Comparison of ENCODE assay signal across 18 cellular contexts in genomic region chr6:40054602-40055001, GRCh38.
DNase-seq lines count a peak whose midpoint lies in the region; ATAC-seq and TF ChIP-seq lines count a peak whose summit lies in the region.
"Had no signal": no experiment of that assay in that cellular context is flagged by ENCODE, and none has a peak within 500 bp of the region (broad histone marks: within the 10 kb centered on the region; RNA-seq: fewer than 3 reads in every experiment).

No MANE protein-coding gene starts in this region.

- H3K4me3 ChIP-seq in mammary epithelial cell (replicated peaks in 1 of 3; ENCODE audit: insufficient read depth in 1 of 3, low read depth in 2 of 3, low read length in 3 of 3), result no peak overlapping the region
- H3K4me3 ChIP-seq in epithelial cell of proximal tubule (ENCODE audit: low read depth, low read length), result no peak overlapping the region
- no peak overlapping the region for H3K4me3 ChIP-seq in thoracic aorta
- H3K4me3 ChIP-seq in brain microvascular endothelial cell (ENCODE audit: low read depth, low read length), result no peak overlapping the region
- H3K4me3 ChIP-seq: BLaER1 treated with 17β-estradiol and CSF1 and Interleukin-3, amounts not matched to agents 10 nM and 100 nM; GM23248 had no signal

- peaks cover 25% of the 10 kb centered on the region for H3K9me3 Mint-ChIP-seq in MCF 10A (ENCODE audit: unreplicated experiment)

- H3K36me3 Mint-ChIP-seq in MCF 10A (ENCODE audit: insufficient read depth, unreplicated experiment), result no peaks in the 10 kb centered on the region
- H3K36me3 Mint-ChIP-seq: CD4-positive, CD25-positive, alpha-beta regulatory T cell had no signal

- no peak overlapping the region for H2AFZ ChIP-seq in mammary epithelial cell (ENCODE audit: low read depth, low read length)
- H2AFZ ChIP-seq: GM23248 had no signal

- H3K27me3 ChIP-seq in mammary epithelial cell (ENCODE audit: insufficient read depth, low read length), result no peaks in the 10 kb centered on the region
- H3K27me3 ChIP-seq in thoracic aorta (replicated peaks; ENCODE audit: insufficient read depth), result no peaks in the 10 kb centered on the region
- H3K27me3 ChIP-seq in brain microvascular endothelial cell (replicated peaks), result no peaks in the 10 kb centered on the region
- H3K27me3 ChIP-seq: BLaER1 treated with 17β-estradiol and CSF1 and Interleukin-3, amounts not matched to agents 10 nM and 100 nM had no signal

- H3K9ac ChIP-seq in mammary epithelial cell (ENCODE audit: insufficient read depth, low read length), result no peak overlapping the region
- H3K9ac ChIP-seq: BLaER1 treated with 17β-estradiol and CSF1 and Interleukin-3, amounts not matched to agents 10 nM and 100 nM; GM23248 had no signal

- H3K27ac Mint-ChIP-seq in MCF 10A (ENCODE audit: low read depth, unreplicated experiment), result no peak overlapping the region
- H3K27ac Mint-ChIP-seq: CD4-positive, CD25-positive, alpha-beta regulatory T cell had no signal

- no peak for TF ChIP-seq CTCF in mammary epithelial cell (conservative IDR thresholded peaks at IDR 0.05 in 1 of 2, IDR thresholded peaks at IDR 0.05 in 1 of 2; ENCODE audit: extremely low read depth in 1 of 2, insufficient read depth in 1 of 2, low read depth in 1 of 2, low read length in 2 of 2)
- TF ChIP-seq CTCF in MCF 10A (IDR thresholded peaks at IDR 0.05; ENCODE audit: unreplicated experiment), result no peak
- TF ChIP-seq CTCF in epithelial cell of proximal tubule (conservative IDR thresholded peaks at IDR 0.05; ENCODE audit: low read depth, low read length), result no peak
- no peak for TF ChIP-seq CTCF in thoracic aorta (IDR thresholded peaks at IDR 0.05)
- no peak for TF ChIP-seq CTCF in brain microvascular endothelial cell (IDR thresholded peaks at IDR 0.05; ENCODE audit: low read depth, low read length, missing control alignments)

- intact Hi-C loops in mammary epithelial cell (cut with micrococcal nuclease) (no loop called here), MCF 10A (cut with micrococcal nuclease) (no loop called here)

- in situ Hi-C loops in mammary epithelial cell (cut with MboI; ENCODE audit: low sequenced_read_pairs in 2 of 2) (no loop called here), brain microvascular endothelial cell (cut with HindIII; ENCODE audit: low pct_ligation_motif_present, low sequenced_read_pairs) (no loop called here)

- H3K27ac ChIP-seq in mammary epithelial cell (ENCODE audit: insufficient read depth, low read depth, low read length) (no peak overlapping the region), thoracic aorta (no peak overlapping the region), brain microvascular endothelial cell (no peak overlapping the region)
- H3K27ac ChIP-seq: BLaER1 treated with 17β-estradiol and CSF1 and Interleukin-3, amounts not matched to agents 10 nM and 100 nM; GM23248; HL-60 had no signal

- H3K36me3 ChIP-seq in mammary epithelial cell (ENCODE audit: insufficient read depth, low read length), result no peaks in the 10 kb centered on the region
- no peaks in the 10 kb centered on the region for H3K36me3 ChIP-seq in thoracic aorta
- no peaks in the 10 kb centered on the region for H3K36me3 ChIP-seq in brain microvascular endothelial cell (replicated peaks)
- H3K36me3 ChIP-seq: BLaER1 treated with 17β-estradiol and CSF1 and Interleukin-3, amounts not matched to agents 10 nM and 100 nM had no signal

- H3K4me2 ChIP-seq in mammary epithelial cell (ENCODE audit: insufficient read depth, low read depth, low read length), result peak overlapping the region; percentile 34
- H3K4me2 ChIP-seq: BLaER1 treated with 17β-estradiol and CSF1 and Interleukin-3, amounts not matched to agents 10 nM and 100 nM had no signal

- CTCF ChIA-PET in mammary epithelial cell (lab: Charles Lee; ENCODE audit: low non-redundant PET) (no interaction called here), MCF 10A (lab: Yijun Ruan, JAX) (no interaction called here), HEK293T (lab: Yijun Ruan, JAX) (no interaction called here)

- POLR2A ChIA-PET in MCF 10A (lab: Yijun Ruan, JAX), result no interaction called here
- POLR2A ChIA-PET in HEK293T (lab: Yijun Ruan, JAX), result no interaction called here

- BruUV-seq in mammary epithelial cell (replicated peaks; lab: Mats Ljungman, UMichigan), result no TSS peak
- no TSS peak for BruUV-seq in MCF 10A (replicated peaks; lab: Mats Ljungman, UMichigan)

- DNase-seq in mammary epithelial cell (peak; percentile 75), MCF 10A (ENCODE audit: unreplicated experiment) (no peak), epithelial cell of proximal tubule (ENCODE audit: low read depth) (peak; percentile 37), kidney tubule cell (ENCODE audit: low spot score) (peak; percentile 32), thoracic aorta (ENCODE audit: low spot score) (no peak), DMS 273 treated with DMSO at 0.1 percent for 48 hours (lab: John Stamatoyannopoulos, UW) (no peak), brain microvascular endothelial cell (no peak), HEK293T (ENCODE audit: extremely low spot score) (no peak)
- DNase-seq: 8988T; AML-193; Calu3; CD4-positive, CD25-positive, alpha-beta regulatory T cell; GF-D8; GM23248; H7; KBM-7 had no signal

- H3K4me1 ChIP-seq in mammary epithelial cell (ENCODE audit: insufficient read depth, low read length), result peaks cover 10% of the 10 kb centered on the region
- H3K4me1 ChIP-seq in thoracic aorta (ENCODE audit: control insufficient read depth in 1 of 2, low read depth in 2 of 2), result no peaks in the 10 kb centered on the region
- H3K4me1 ChIP-seq: BLaER1 treated with 17β-estradiol and CSF1 and Interleukin-3, amounts not matched to agents 10 nM and 100 nM had no signal

- peak; percentile 59 for ATAC-seq in thoracic aorta (ENCODE audit: insufficient number of reproducible peaks, low FRiP score, low read depth)

- no peak overlapping the region for H3K4me3 Mint-ChIP-seq in MCF 10A (ENCODE audit: unreplicated experiment)
- H3K4me3 Mint-ChIP-seq: CD4-positive, CD25-positive, alpha-beta regulatory T cell had no signal

- H4K20me1 ChIP-seq in mammary epithelial cell (ENCODE audit: insufficient read depth, low read length), result no peaks in the 10 kb centered on the region
- H4K20me1 ChIP-seq: BLaER1 treated with 17β-estradiol and CSF1 and Interleukin-3, amounts not matched to agents 10 nM and 100 nM had no signal

- no peaks in the 10 kb centered on the region for H3K9me3 ChIP-seq in mammary epithelial cell (replicated peaks; ENCODE audit: insufficient read depth, low read length)
- no peaks in the 10 kb centered on the region for H3K9me3 ChIP-seq in thoracic aorta

- H3K79me2 ChIP-seq in mammary epithelial cell (ENCODE audit: insufficient read depth, low read length), result no peaks in the 10 kb centered on the region

- no peaks in the 10 kb centered on the region for H3K27me3 Mint-ChIP-seq in MCF 10A (ENCODE audit: insufficient read depth, unreplicated experiment)
- H3K27me3 Mint-ChIP-seq: CD4-positive, CD25-positive, alpha-beta regulatory T cell had no signal

- H3K4me1 Mint-ChIP-seq in MCF 10A (ENCODE audit: insufficient read depth, unreplicated experiment), result no peaks in the 10 kb centered on the region
- H3K4me1 Mint-ChIP-seq: CD4-positive, CD25-positive, alpha-beta regulatory T cell had no signal

- dilution Hi-C loops in mammary epithelial cell (cut with HindIII; ENCODE audit: low sequenced_read_pairs), result loop anchor here (5.0 kb wide), 2 partner anchors 58 to 67 kb away; no protein-coding TSS in a partner anchor

TF ChIP-seq in HEK293T, 16 proteins besides CTCF, POLR2A, EP300 and RAD21:
- TF ChIP-seq TARDBP (IDR thresholded peaks at IDR 0.05) (no peak), SUZ12 (IDR thresholded peaks at IDR 0.05) (no peak)

Comparison
In these comparisons a context has a peak if more than half of its experiments do, and no peak if none do; other contexts are left out.
1. DNase-seq: peak in mammary epithelial cell (single experiment), epithelial cell of proximal tubule (single experiment) and kidney tubule cell (single experiment); none in MCF 10A (single experiment), thoracic aorta (single experiment), DMS 273 treated with DMSO at 0.1 percent for 48 hours (single experiment), brain microvascular endothelial cell (single experiment) and HEK293T (single experiment).